In genomic region chr3:31176045-31176444, GRCh38 we compare ENCODE assay signal across 7 cellular contexts.
"Had no signal": no experiment of that assay in that cellular context is flagged by ENCODE, and none has a peak within 500 bp of the region (broad histone marks: within the 10 kb centered on the region; RNA-seq: fewer than 3 reads in every experiment).

No MANE protein-coding gene starts in this region.

- H3K4me2 ChIP-seq: KMS-11 had no signal

- FAIRE-seq: HTR-8/SVneo, K562 had no signal

- H3K4me3 ChIP-seq: K562 had no signal

- ATAC-seq: K562 had no signal

- H3K9ac ChIP-seq: KMS-11 had no signal

- DNase-seq: IMR-90, KBM-7, KG1 had no signal

- H3K27ac ChIP-seq: HL-60, KMS-11 had no signal
